In genomic region chr13:64441740-64442139, GRCh38 we compare ENCODE assay signal across 31 cellular contexts.
"Had no signal": no experiment of that assay in that cellular context is flagged by ENCODE, and none has a peak within 500 bp of the region (broad histone marks: within the 10 kb centered on the region; RNA-seq: fewer than 3 reads in every experiment).

No MANE protein-coding gene starts in this region.

- H2AFZ ChIP-seq: hepatocyte had no signal

- H3K9me3 ChIP-seq: adrenal gland, body of pancreas, esophagus squamous epithelium, gastroesophageal sphincter had no signal

- ATAC-seq: activated T-cell treated with anti-CD3 and anti-CD28 coated beads, Interleukin-2, amount 50 U/mL, for 72 hours; body of pancreas; effector memory CD8-positive, alpha-beta T cell; gastroesophageal sphincter; heart right ventricle had no signal

- H3K27me3 ChIP-seq: adrenal gland, body of pancreas, esophagus squamous epithelium, gastroesophageal sphincter, heart right ventricle, hepatocyte had no signal

- H3K79me2 ChIP-seq: hepatocyte had no signal

- H3K4me1 ChIP-seq: adrenal gland, body of pancreas, esophagus squamous epithelium, gastroesophageal sphincter, heart right ventricle had no signal

- H3K27ac ChIP-seq: adrenal gland, body of pancreas, epithelial cell of prostate, esophagus squamous epithelium, gastroesophageal sphincter, heart right ventricle, hepatocyte had no signal

- FAIRE-seq: colon had no signal

- H3K4me3 ChIP-seq: adrenal gland, body of pancreas, esophagus squamous epithelium, gastroesophageal sphincter, heart right ventricle, hepatocyte had no signal

- DNase-seq: activated CD4-positive, alpha-beta memory T cell treated with anti-CD3 and anti-CD28 coated beads, Interleukin-2, amount 10 ng/mL, durations not matched to agents 7 days and 5 days; activated CD4-positive, alpha-beta T cell treated with anti-CD3 and anti-CD28 coated beads for 1 hour; activated CD4-positive, alpha-beta T cell treated with anti-CD3 and anti-CD28 coated beads for 4 hours; activated CD4-positive, alpha-beta T cell treated with anti-CD3 and anti-CD28 coated beads, Interleukin-2, amount 10 ng/mL, durations not matched to agents 7 days and 5 days; activated CD4-positive, alpha-beta T cell treated with anti-CD3 and anti-CD28 coated beads, Interleukin-2, amount 50 U/mL, for 4 hours; activated CD4-positive, CD25-positive, alpha-beta regulatory T cell; activated CD8-positive, alpha-beta memory T cell treated with anti-CD3 and anti-CD28 coated beads, Interleukin-2, amount 50 U/mL, for 48 hours; activated effector memory CD4-positive, alpha-beta T cell treated with Interleukin-2 at 50 U/mL for 16 hours; activated gamma-delta T cell treated with Interleukin-2 at 50 U/mL for 16 hours; activated naive CD4-positive, alpha-beta T cell treated with anti-CD3 and anti-CD28 coated beads, Interleukin-2, amount 50 U/mL, for 16 hours; activated naive CD4-positive, alpha-beta T cell treated with Interleukin-2 at 50 U/mL for 16 hours; activated T-cell treated with anti-CD3 and anti-CD28 coated beads for 4 hours; activated T-cell treated with anti-CD3 and anti-CD28 coated beads, Interleukin-2, amount 50 U/mL, for 24 hours; activated T-cell treated with anti-CD3 and anti-CD28 coated beads, Interleukin-2, amount 50 U/mL, for 72 hours; adrenal gland; amygdala; aorta; body of pancreas; caudate nucleus; cortex of kidney; dermis blood vessel endothelial cell; effector CD4-positive, alpha-beta T cell; effector memory CD8-positive, alpha-beta T cell; esophagus squamous epithelium; foreskin melanocyte; heart right ventricle; T-helper 2 cell had no signal

- H3K36me3 ChIP-seq: adrenal gland, esophagus squamous epithelium, gastroesophageal sphincter, heart right ventricle had no signal

- H3K4me2 ChIP-seq: hepatocyte had no signal
